7 cellular contexts compared by ENCODE assay signal in genomic region chr13:27379694-27380596, GRCh38. TPM values are rescaled to one million over a fixed set of nuclear protein-coding genes. Genes with fewer than 3 reads are reported as not detected.
DNase-seq lines count a peak whose midpoint lies in the region; ATAC-seq and TF ChIP-seq lines count a peak whose summit lies in the region.

No MANE protein-coding gene starts in this region.

- intact Hi-C loops in lower leg skin (cut with DNase I; ENCODE audit: low total_unique reads) = no loop called here

- TF ChIP-seq CTCF in GM12864 (IDR thresholded peaks at IDR 0.05; ENCODE audit: low read depth, low read length, missing control alignments) = peak; percentile 72
- peak in 1 of 3 donors; percentile 15 for TF ChIP-seq CTCF in lower leg skin (IDR thresholded peaks at IDR 0.05)

- TF ChIP-seq POLR2A in lower leg skin (IDR thresholded peaks at IDR 0.05) = no peak

- H3K4me3 ChIP-seq in GM12864 (ENCODE audit: low read depth, low read length) (no peak overlapping the region), lower leg skin (ENCODE audit: low read depth, poor library complexity, severe bottlenecking) (no peak overlapping the region)

- ATAC-seq in GM19035 (IDR thresholded peaks at IDR 0.05; ENCODE audit: unreplicated experiment) = no peak

- 26 to 30% methylated on average over 13 of the region's 13 CpGs for WGBS in lower leg skin, 2 donors

- DNase-seq in GM12864 (ENCODE audit: low read depth) = no peak
- DNase-seq in NCI-H1105 treated with DMSO at 0.1 percent for 48 hours (lab: John Stamatoyannopoulos, UW) = peak; percentile 26
- peak; percentile 85 for DNase-seq in UCSD-AML1 (lab: John Stamatoyannopoulos, UW; ENCODE audit: unreplicated experiment)
- DNase-seq in central memory CD4-positive, alpha-beta T cell = peak; percentile 25
- DNase-seq in lower leg skin (ENCODE audit: low spot score in 2 of 2) = peak; percentile 36 to 92
- DNase-seq in stimulated activated CD8-positive, alpha-beta memory T cell treated with anti-CD3 and anti-CD28 coated beads, Interleukin-4, amount 100 ng/mL, for 1 hour (ENCODE audit: low read depth in 2 of 2, low spot score in 1 of 2) = peak; percentile 15

RNA-seq across cellular contexts. Expression of gene GTF3A, which starts 44.5 kb away (rescaled TPM):
- total RNA-seq in lower leg skin = 100 to 1,000 TPM in 2 of 4 donors, 10 to 100 TPM in 2; 96.6 to 162 (median 101) TPM
